9 cellular contexts compared by ENCODE assay signal in genomic region chr17:44970136-44970737, GRCh38. TPM values are rescaled to one million over a fixed set of nuclear protein-coding genes. Genes with fewer than 3 reads are reported as not detected.
DNase-seq lines count a peak whose midpoint lies in the region; ATAC-seq and TF ChIP-seq lines count a peak whose summit lies in the region.
"Had no signal": no experiment of that assay in that cellular context is flagged by ENCODE, and none has a peak within 500 bp of the region (broad histone marks: within the 10 kb centered on the region; RNA-seq: fewer than 3 reads in every experiment).

No MANE protein-coding gene starts in this region.

- peak overlapping the region; percentile 77 for H3K27ac ChIP-seq in rectal smooth muscle tissue (ENCODE audit: low read depth, low read length)

- no peak overlapping the region for H3K27ac Mint-ChIP-seq in activated CD4-positive, alpha-beta memory T cell treated with anti-CD3 and anti-CD28 coated beads, Interleukin-2, amount 10 ng/mL, durations not matched to agents 7 days and 5 days
- H3K27ac Mint-ChIP-seq in glutamatergic neuron (ENCODE audit: unreplicated experiment): no peak overlapping the region

- no peak for ATAC-seq in GM21723 (IDR thresholded peaks at IDR 0.05; ENCODE audit: unreplicated experiment)

- H3K27me3 Mint-ChIP-seq in activated CD4-positive, alpha-beta memory T cell treated with anti-CD3 and anti-CD28 coated beads, Interleukin-2, amount 10 ng/mL, durations not matched to agents 7 days and 5 days: peaks cover 71% of the 10 kb centered on the region
- peaks cover 36% of the 10 kb centered on the region for H3K27me3 Mint-ChIP-seq in glutamatergic neuron (ENCODE audit: unreplicated experiment)

- no peak for TF ChIP-seq CTCF in GM12875 (IDR thresholded peaks at IDR 0.05; ENCODE audit: borderline replicate concordance, insufficient read depth, low read depth, low read length)
- no peak for TF ChIP-seq CTCF in glutamatergic neuron (IDR thresholded peaks at IDR 0.05; ENCODE audit: partially characterized antibody, unreplicated experiment)

- CTCF ChIA-PET in activated CD4-positive, alpha-beta memory T cell treated with anti-CD3 and anti-CD28 coated beads, Interleukin-2, amount 10 ng/mL, durations not matched to agents 7 days and 5 days (lab: Charles Lee): interaction anchor here (0.6 kb wide), 1 partner anchor 116 kb away, joined by 3 read pairs; no protein-coding TSS in a partner anchor

- peak overlapping the region; percentile 17 for H3K4me3 Mint-ChIP-seq in activated CD4-positive, alpha-beta memory T cell treated with anti-CD3 and anti-CD28 coated beads, Interleukin-2, amount 10 ng/mL, durations not matched to agents 7 days and 5 days
- H3K4me3 Mint-ChIP-seq in glutamatergic neuron (ENCODE audit: unreplicated experiment): peak overlapping the region; percentile 34

- peaks cover 22% of the 10 kb centered on the region for H3K27me3 ChIP-seq in rectal smooth muscle tissue (ENCODE audit: control insufficient read depth, insufficient read depth, low read length)

- POLR2A ChIA-PET in activated CD4-positive, alpha-beta memory T cell treated with anti-CD3 and anti-CD28 coated beads, Interleukin-2, amount 10 ng/mL, durations not matched to agents 7 days and 5 days (lab: Charles Lee): no interaction called here

- H3K9me3 Mint-ChIP-seq in activated CD4-positive, alpha-beta memory T cell treated with anti-CD3 and anti-CD28 coated beads, Interleukin-2, amount 10 ng/mL, durations not matched to agents 7 days and 5 days: no peaks in the 10 kb centered on the region
- H3K9me3 Mint-ChIP-seq in glutamatergic neuron (ENCODE audit: unreplicated experiment): peaks cover 4% of the 10 kb centered on the region

- H3K4me1 Mint-ChIP-seq in activated CD4-positive, alpha-beta memory T cell treated with anti-CD3 and anti-CD28 coated beads, Interleukin-2, amount 10 ng/mL, durations not matched to agents 7 days and 5 days: peaks cover 30% of the 10 kb centered on the region
- H3K4me1 Mint-ChIP-seq in glutamatergic neuron (ENCODE audit: low read depth, unreplicated experiment): peaks cover 2% of the 10 kb centered on the region

- no peak overlapping the region for H3K9ac ChIP-seq in rectal smooth muscle tissue (ENCODE audit: low read length)

- H3K4me1 ChIP-seq in rectal smooth muscle tissue (ENCODE audit: control insufficient read depth, insufficient read depth, low read length): peaks cover 7% of the 10 kb centered on the region

- peak overlapping the region; percentile 39 for H3K4me3 ChIP-seq in GM12875 (ENCODE audit: low read depth, low read length)
- peak overlapping the region; percentile 58 for H3K4me3 ChIP-seq in rectal smooth muscle tissue (ENCODE audit: low read length)

- H3K36me3 ChIP-seq in rectal smooth muscle tissue (ENCODE audit: control insufficient read depth, insufficient read depth, low read length): no peaks in the 10 kb centered on the region

- DNase-seq in A172 (ENCODE audit: low spot score) (peak; percentile 19), glutamatergic neuron (peak; percentile 39), GOT3 (lab: John Stamatoyannopoulos, UW) (no peak), SIG-M5 treated with dmso at 0.1 percent for 504 hours (lab: John Stamatoyannopoulos, UW; ENCODE audit: unreplicated experiment) (no peak)
- DNase-seq in activated CD4-positive, alpha-beta memory T cell treated with anti-CD3 and anti-CD28 coated beads, Interleukin-2, amount 10 ng/mL, durations not matched to agents 7 days and 5 days: no peak

- H3K36me3 Mint-ChIP-seq in activated CD4-positive, alpha-beta memory T cell treated with anti-CD3 and anti-CD28 coated beads, Interleukin-2, amount 10 ng/mL, durations not matched to agents 7 days and 5 days (ENCODE audit: low read depth): no peaks in the 10 kb centered on the region
- no peaks in the 10 kb centered on the region for H3K36me3 Mint-ChIP-seq in glutamatergic neuron (ENCODE audit: unreplicated experiment)

RNA-seq across cellular contexts. Expression of gene C1QL1, which starts 2.1 kb away (rescaled TPM):
- total RNA-seq in A172 (2014; rRNA removed; shearing (Covaris generic)): 22.9 and 28.2 TPM in 2 replicates
- under 1 TPM; 0.33 to 0.43 TPM for total RNA-seq in activated CD4-positive, alpha-beta memory T cell treated with anti-CD3 and anti-CD28 coated beads, Interleukin-2, amount 10 ng/mL, durations not matched to agents 7 days and 5 days
- 14.6 TPM for total RNA-seq in glutamatergic neuron (ENCODE audit: unreplicated experiment)

RNA-seq across cellular contexts. Expression of gene KIF18B, which starts 22.7 kb away (rescaled TPM):
- total RNA-seq in A172 (2014; rRNA removed; shearing (Covaris generic)): 9.8 and 16.3 TPM in 2 replicates
- total RNA-seq in activated CD4-positive, alpha-beta memory T cell treated with anti-CD3 and anti-CD28 coated beads, Interleukin-2, amount 10 ng/mL, durations not matched to agents 7 days and 5 days: 10 to 100 TPM; 66.9 to 67.9 TPM
- total RNA-seq in glutamatergic neuron (ENCODE audit: unreplicated experiment): 7.4 TPM

RNA-seq across cellular contexts. Expression of gene GFAP, which starts 54.9 kb away (rescaled TPM):
- total RNA-seq in A172 (2014; rRNA removed; shearing (Covaris generic)): not detected in 2 replicates
- total RNA-seq in activated CD4-positive, alpha-beta memory T cell treated with anti-CD3 and anti-CD28 coated beads, Interleukin-2, amount 10 ng/mL, durations not matched to agents 7 days and 5 days: not detected
- total RNA-seq in glutamatergic neuron (ENCODE audit: unreplicated experiment): not detected
- total RNA-seq: dermis microvascular lymphatic vessel endothelial cell had no signal

Comparison
In these comparisons a context has a peak if more than half of its experiments do, and no peak if none do; other contexts are left out.
1. DNase-seq: peak in A172 (single experiment) and glutamatergic neuron (single experiment); none in activated CD4-positive, alpha-beta memory T cell treated with anti-CD3 and anti-CD28 coated beads, Interleukin-2, amount 10 ng/mL, durations not matched to agents 7 days and 5 days (single experiment), GOT3 (single experiment) and SIG-M5 treated with dmso at 0.1 percent for 504 hours (single experiment).
2. RNA of gene C1QL1, which starts 2.1 kb away (total RNA-seq): 22.9 to 28.2 TPM in A172 and 14.6 TPM in glutamatergic neuron (single experiment); 0.33 to 0.43 TPM in activated CD4-positive, alpha-beta memory T cell treated with anti-CD3 and anti-CD28 coated beads, Interleukin-2, amount 10 ng/mL, durations not matched to agents 7 days and 5 days; every median in the first group is over 10 times any median in the second.